Comparison of ENCODE assay signal across 26 cellular contexts in genomic region chr14:35305633-35306032, GRCh38.
"Had no signal": no experiment of that assay in that cellular context is flagged by ENCODE, and none has a peak within 500 bp of the region (broad histone marks: within the 10 kb centered on the region; RNA-seq: fewer than 3 reads in every experiment).

No MANE protein-coding gene starts in this region.

- H3K4me3 ChIP-seq: coronary artery, gastroesophageal sphincter, heart right ventricle, lower lobe of right lung, ovary, psoas muscle, thyroid gland had no signal

- H3K27ac ChIP-seq: coronary artery, gastroesophageal sphincter, lower lobe of right lung, ovary, psoas muscle, thyroid gland had no signal

- H3K27me3 ChIP-seq: gastroesophageal sphincter, heart right ventricle, ovary, thyroid gland had no signal

- H3K36me3 ChIP-seq: ovary had no signal

- FAIRE-seq: islet of Langerhans, small intestine had no signal

- H3K9me3 ChIP-seq: gastroesophageal sphincter, lower lobe of right lung, ovary, psoas muscle, thyroid gland had no signal

- H3K4me1 ChIP-seq: thyroid gland had no signal

- ATAC-seq: esophagus mucosa; gastroesophageal sphincter; left colon; left ventricle myocardium superior; lower lobe of right lung; psoas muscle; right cardiac atrium; stimulated activated naive CD8-positive, alpha-beta T cell treated with anti-CD3 and anti-CD28 coated beads, Interleukin-15, amount 100 ng/mL, for 72 hours had no signal

- DNase-seq: foreskin fibroblast; glutamatergic neuron; heart right ventricle; hippocampal formation; kidney glomerular epithelial cell; left colon; left ventricle myocardium superior; lower lobe of right lung; natural killer cell; occipital lobe; ovary; posterior cingulate gyrus; psoas muscle; right cardiac atrium; small intestine; stimulated activated CD4-positive, alpha-beta T cell treated with anti-CD3 and anti-CD28 coated beads, Interleukin-15, amount 100 ng/mL, for 24 hours; stimulated activated CD4-positive, alpha-beta T cell treated with anti-CD3 and anti-CD28 coated beads, Interleukin-2, amount 100 ng/mL, for 48 hours; stimulated activated CD8-positive, alpha-beta memory T cell treated with anti-CD3 and anti-CD28 coated beads, Interleukin-4, amount 100 ng/mL, for 48 hours; stimulated activated naive CD4-positive, alpha-beta T cell; stimulated activated naive CD8-positive, alpha-beta T cell treated with anti-CD3 and anti-CD28 coated beads, Interleukin-15, amount 100 ng/mL, for 72 hours; thyroid gland had no signal

- H3K27me3 Mint-ChIP-seq: stimulated activated naive CD8-positive, alpha-beta T cell treated with anti-CD3 and anti-CD28 coated beads, Interleukin-15, amount 100 ng/mL, for 72 hours; type B pancreatic cell had no signal

- H3K36me3 Mint-ChIP-seq: natural killer cell had no signal

- H3K9me3 Mint-ChIP-seq: natural killer cell; stimulated activated naive CD8-positive, alpha-beta T cell treated with anti-CD3 and anti-CD28 coated beads, Interleukin-15, amount 100 ng/mL, for 72 hours; type B pancreatic cell had no signal

- H3K4me3 Mint-ChIP-seq: natural killer cell; stimulated activated naive CD8-positive, alpha-beta T cell treated with anti-CD3 and anti-CD28 coated beads, Interleukin-15, amount 100 ng/mL, for 72 hours; type B pancreatic cell had no signal

- H3K27ac Mint-ChIP-seq: type B pancreatic cell had no signal
